ENCODE assay signal across 1 cellular context in the genomic region with DNA sequence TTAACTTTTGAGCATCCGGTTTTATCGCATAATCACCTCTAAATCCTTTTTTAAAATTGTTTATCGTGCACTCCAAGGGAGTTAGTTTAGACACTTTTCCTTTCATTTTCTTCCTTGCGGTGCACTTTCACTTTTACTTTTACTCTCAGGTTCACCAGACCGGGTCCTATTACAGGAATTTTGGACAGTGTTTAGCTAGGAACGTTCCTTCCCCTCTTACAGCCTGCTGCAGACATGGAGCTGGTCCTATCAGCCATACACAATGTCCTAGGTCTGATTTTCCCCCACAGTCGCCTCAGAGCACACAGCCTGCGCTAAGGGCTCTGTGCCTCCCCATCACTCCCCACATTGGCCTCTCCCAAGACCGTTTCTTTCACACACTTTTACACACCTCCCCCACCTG.
TF ChIP-seq lines count a peak whose summit lies in the region.

No MANE protein-coding gene starts in this region.

TF ChIP-seq in K562, 482 proteins besides CTCF, POLR2A, EP300 and RAD21 (continued from another document and continues in another):
- TF ChIP-seq TAF9B (IDR thresholded peaks at IDR 0.05; ENCODE audit: partially characterized antibody) (peak; percentile 48), TAF15 (IDR thresholded peaks at IDR 0.05; ENCODE audit: low read depth, low read length) (no peak), TAF7 (tag; IDR thresholded peaks at IDR 0.05) (0 out of 2 replicates have a peak, but pooled peaks have one; percentile 13), SMAD2 (IDR thresholded peaks at IDR 0.05; ENCODE audit: low read depth, low read length) (no peak), MAZ (CRISPR knock-in tag; conservative IDR thresholded peaks at IDR 0.05 in 1 of 2, IDR thresholded peaks at IDR 0.05 in 1 of 2) (0 out of 4 replicates have a peak, but pooled peaks of 1 of the 2 experiments have one; percentile 18), EZH2 (IDR thresholded peaks at IDR 0.05; ENCODE audit: borderline replicate concordance, low read depth, low read length) (no peak), NFYB (IDR thresholded peaks at IDR 0.05; ENCODE audit: extremely low read depth, insufficient read length) (no peak), STAT5A (IDR thresholded peaks at IDR 0.05; ENCODE audit: borderline replicate concordance, low read length) (no peak), CEBPG (CRISPR knock-in tag; IDR thresholded peaks at IDR 0.05) (no peak), CEBPG (tag; conservative IDR thresholded peaks at IDR 0.05 in 1 of 2, IDR thresholded peaks at IDR 0.05 in 1 of 2) (no peak), PHTF2 (CRISPR knock-in tag; IDR thresholded peaks at IDR 0.05) (no peak), THRAP3 (IDR thresholded peaks at IDR 0.05; ENCODE audit: borderline replicate concordance) (no peak), ZNF584 (CRISPR knock-in tag; IDR thresholded peaks at IDR 0.05; ENCODE audit: low read depth) (no peak), MAFK (IDR thresholded peaks at IDR 0.05; ENCODE audit: low read length) (no peak), RHOXF2B (CRISPR knock-in tag; conservative IDR thresholded peaks at IDR 0.05) (no peak)
- TF ChIP-seq, protein P1, sequence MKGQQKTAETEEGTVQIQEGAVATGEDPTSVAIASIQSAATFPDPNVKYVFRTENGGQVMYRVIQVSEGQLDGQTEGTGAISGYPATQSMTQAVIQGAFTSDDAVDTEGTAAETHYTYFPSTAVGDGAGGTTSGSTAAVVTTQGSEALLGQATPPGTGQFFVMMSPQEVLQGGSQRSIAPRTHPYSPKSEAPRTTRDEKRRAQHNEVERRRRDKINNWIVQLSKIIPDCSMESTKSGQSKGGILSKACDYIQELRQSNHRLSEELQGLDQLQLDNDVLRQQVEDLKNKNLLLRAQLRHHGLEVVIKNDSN (CRISPR knock-in tag; IDR thresholded peaks at IDR 0.05) = no peak
- TF ChIP-seq, protein P2, sequence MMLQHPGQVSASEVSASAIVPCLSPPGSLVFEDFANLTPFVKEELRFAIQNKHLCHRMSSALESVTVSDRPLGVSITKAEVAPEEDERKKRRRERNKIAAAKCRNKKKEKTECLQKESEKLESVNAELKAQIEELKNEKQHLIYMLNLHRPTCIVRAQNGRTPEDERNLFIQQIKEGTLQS (IDR thresholded peaks at IDR 0.05) = no peak
- TF ChIP-seq, protein P2 (CRISPR knock-in tag; conservative IDR thresholded peaks at IDR 0.05) = no peak
- TF ChIP-seq, protein P3, sequence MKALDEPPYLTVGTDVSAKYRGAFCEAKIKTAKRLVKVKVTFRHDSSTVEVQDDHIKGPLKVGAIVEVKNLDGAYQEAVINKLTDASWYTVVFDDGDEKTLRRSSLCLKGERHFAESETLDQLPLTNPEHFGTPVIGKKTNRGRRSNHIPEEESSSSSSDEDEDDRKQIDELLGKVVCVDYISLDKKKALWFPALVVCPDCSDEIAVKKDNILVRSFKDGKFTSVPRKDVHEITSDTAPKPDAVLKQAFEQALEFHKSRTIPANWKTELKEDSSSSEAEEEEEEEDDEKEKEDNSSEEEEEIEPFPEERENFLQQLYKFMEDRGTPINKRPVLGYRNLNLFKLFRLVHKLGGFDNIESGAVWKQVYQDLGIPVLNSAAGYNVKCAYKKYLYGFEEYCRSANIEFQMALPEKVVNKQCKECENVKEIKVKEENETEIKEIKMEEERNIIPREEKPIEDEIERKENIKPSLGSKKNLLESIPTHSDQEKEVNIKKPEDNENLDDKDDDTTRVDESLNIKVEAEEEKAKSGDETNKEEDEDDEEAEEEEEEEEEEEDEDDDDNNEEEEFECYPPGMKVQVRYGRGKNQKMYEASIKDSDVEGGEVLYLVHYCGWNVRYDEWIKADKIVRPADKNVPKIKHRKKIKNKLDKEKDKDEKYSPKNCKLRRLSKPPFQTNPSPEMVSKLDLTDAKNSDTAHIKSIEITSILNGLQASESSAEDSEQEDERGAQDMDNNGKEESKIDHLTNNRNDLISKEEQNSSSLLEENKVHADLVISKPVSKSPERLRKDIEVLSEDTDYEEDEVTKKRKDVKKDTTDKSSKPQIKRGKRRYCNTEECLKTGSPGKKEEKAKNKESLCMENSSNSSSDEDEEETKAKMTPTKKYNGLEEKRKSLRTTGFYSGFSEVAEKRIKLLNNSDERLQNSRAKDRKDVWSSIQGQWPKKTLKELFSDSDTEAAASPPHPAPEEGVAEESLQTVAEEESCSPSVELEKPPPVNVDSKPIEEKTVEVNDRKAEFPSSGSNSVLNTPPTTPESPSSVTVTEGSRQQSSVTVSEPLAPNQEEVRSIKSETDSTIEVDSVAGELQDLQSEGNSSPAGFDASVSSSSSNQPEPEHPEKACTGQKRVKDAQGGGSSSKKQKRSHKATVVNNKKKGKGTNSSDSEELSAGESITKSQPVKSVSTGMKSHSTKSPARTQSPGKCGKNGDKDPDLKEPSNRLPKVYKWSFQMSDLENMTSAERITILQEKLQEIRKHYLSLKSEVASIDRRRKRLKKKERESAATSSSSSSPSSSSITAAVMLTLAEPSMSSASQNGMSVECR (CRISPR knock-in tag; IDR thresholded peaks at IDR 0.05) = no peak
- TF ChIP-seq, protein P4, sequence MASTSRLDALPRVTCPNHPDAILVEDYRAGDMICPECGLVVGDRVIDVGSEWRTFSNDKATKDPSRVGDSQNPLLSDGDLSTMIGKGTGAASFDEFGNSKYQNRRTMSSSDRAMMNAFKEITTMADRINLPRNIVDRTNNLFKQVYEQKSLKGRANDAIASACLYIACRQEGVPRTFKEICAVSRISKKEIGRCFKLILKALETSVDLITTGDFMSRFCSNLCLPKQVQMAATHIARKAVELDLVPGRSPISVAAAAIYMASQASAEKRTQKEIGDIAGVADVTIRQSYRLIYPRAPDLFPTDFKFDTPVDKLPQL (IDR thresholded peaks at IDR 0.05; ENCODE audit: extremely low read depth, insufficient read length) = no peak
- TF ChIP-seq, protein P5, sequence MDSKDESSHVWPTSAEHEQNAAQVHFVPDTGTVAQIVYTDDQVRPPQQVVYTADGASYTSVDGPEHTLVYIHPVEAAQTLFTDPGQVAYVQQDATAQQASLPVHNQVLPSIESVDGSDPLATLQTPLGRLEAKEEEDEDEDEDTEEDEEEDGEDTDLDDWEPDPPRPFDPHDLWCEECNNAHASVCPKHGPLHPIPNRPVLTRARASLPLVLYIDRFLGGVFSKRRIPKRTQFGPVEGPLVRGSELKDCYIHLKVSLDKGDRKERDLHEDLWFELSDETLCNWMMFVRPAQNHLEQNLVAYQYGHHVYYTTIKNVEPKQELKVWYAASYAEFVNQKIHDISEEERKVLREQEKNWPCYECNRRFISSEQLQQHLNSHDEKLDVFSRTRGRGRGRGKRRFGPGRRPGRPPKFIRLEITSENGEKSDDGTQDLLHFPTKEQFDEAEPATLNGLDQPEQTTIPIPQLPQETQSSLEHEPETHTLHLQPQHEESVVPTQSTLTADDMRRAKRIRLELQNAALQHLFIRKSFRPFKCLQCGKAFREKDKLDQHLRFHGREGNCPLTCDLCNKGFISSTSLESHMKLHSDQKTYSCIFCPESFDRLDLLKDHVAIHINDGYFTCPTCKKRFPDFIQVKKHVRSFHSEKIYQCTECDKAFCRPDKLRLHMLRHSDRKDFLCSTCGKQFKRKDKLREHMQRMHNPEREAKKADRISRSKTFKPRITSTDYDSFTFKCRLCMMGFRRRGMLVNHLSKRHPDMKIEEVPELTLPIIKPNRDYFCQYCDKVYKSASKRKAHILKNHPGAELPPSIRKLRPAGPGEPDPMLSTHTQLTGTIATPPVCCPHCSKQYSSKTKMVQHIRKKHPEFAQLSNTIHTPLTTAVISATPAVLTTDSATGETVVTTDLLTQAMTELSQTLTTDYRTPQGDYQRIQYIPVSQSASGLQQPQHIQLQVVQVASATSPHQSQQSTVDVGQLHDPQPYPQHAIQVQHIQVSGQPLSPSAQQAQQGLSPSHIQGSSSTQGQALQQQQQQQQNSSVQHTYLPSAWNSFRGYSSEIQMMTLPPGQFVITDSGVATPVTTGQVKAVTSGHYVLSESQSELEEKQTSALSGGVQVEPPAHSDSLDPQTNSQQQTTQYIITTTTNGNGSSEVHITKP (IDR thresholded peaks at IDR 0.05; ENCODE audit: partially characterized antibody) = peak; percentile 88
- TF ChIP-seq, protein P6, sequence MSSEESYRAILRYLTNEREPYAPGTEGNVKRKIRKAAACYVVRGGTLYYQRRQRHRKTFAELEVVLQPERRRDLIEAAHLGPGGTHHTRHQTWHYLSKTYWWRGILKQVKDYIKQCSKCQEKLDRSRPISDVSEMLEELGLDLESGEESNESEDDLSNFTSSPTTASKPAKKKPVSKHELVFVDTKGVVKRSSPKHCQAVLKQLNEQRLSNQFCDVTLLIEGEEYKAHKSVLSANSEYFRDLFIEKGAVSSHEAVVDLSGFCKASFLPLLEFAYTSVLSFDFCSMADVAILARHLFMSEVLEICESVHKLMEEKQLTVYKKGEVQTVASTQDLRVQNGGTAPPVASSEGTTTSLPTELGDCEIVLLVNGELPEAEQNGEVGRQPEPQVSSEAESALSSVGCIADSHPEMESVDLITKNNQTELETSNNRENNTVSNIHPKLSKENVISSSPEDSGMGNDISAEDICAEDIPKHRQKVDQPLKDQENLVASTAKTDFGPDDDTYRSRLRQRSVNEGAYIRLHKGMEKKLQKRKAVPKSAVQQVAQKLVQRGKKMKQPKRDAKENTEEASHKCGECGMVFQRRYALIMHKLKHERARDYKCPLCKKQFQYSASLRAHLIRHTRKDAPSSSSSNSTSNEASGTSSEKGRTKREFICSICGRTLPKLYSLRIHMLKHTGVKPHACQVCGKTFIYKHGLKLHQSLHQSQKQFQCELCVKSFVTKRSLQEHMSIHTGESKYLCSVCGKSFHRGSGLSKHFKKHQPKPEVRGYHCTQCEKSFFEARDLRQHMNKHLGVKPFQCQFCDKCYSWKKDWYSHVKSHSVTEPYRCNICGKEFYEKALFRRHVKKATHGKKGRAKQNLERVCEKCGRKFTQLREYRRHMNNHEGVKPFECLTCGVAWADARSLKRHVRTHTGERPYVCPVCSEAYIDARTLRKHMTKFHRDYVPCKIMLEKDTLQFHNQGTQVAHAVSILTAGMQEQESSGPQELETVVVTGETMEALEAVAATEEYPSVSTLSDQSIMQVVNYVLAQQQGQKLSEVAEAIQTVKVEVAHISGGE (CRISPR knock-in tag; IDR thresholded peaks at IDR 0.05) = peak in 1 of 3 experiments; percentile 28; a peak in 1 of 6 replicates
- TF ChIP-seq, protein P7, sequence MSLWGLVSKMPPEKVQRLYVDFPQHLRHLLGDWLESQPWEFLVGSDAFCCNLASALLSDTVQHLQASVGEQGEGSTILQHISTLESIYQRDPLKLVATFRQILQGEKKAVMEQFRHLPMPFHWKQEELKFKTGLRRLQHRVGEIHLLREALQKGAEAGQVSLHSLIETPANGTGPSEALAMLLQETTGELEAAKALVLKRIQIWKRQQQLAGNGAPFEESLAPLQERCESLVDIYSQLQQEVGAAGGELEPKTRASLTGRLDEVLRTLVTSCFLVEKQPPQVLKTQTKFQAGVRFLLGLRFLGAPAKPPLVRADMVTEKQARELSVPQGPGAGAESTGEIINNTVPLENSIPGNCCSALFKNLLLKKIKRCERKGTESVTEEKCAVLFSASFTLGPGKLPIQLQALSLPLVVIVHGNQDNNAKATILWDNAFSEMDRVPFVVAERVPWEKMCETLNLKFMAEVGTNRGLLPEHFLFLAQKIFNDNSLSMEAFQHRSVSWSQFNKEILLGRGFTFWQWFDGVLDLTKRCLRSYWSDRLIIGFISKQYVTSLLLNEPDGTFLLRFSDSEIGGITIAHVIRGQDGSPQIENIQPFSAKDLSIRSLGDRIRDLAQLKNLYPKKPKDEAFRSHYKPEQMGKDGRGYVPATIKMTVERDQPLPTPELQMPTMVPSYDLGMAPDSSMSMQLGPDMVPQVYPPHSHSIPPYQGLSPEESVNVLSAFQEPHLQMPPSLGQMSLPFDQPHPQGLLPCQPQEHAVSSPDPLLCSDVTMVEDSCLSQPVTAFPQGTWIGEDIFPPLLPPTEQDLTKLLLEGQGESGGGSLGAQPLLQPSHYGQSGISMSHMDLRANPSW (CRISPR knock-in tag; IDR thresholded peaks at IDR 0.05) = no peak
- TF ChIP-seq, protein P8, sequence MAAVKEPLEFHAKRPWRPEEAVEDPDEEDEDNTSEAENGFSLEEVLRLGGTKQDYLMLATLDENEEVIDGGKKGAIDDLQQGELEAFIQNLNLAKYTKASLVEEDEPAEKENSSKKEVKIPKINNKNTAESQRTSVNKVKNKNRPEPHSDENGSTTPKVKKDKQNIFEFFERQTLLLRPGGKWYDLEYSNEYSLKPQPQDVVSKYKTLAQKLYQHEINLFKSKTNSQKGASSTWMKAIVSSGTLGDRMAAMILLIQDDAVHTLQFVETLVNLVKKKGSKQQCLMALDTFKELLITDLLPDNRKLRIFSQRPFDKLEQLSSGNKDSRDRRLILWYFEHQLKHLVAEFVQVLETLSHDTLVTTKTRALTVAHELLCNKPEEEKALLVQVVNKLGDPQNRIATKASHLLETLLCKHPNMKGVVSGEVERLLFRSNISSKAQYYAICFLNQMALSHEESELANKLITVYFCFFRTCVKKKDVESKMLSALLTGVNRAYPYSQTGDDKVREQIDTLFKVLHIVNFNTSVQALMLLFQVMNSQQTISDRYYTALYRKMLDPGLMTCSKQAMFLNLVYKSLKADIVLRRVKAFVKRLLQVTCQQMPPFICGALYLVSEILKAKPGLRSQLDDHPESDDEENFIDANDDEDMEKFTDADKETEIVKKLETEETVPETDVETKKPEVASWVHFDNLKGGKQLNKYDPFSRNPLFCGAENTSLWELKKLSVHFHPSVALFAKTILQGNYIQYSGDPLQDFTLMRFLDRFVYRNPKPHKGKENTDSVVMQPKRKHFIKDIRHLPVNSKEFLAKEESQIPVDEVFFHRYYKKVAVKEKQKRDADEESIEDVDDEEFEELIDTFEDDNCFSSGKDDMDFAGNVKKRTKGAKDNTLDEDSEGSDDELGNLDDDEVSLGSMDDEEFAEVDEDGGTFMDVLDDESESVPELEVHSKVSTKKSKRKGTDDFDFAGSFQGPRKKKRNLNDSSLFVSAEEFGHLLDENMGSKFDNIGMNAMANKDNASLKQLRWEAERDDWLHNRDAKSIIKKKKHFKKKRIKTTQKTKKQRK (IDR thresholded peaks at IDR 0.05; ENCODE audit: borderline replicate concordance, low read depth, low read length) = no peak
- TF ChIP-seq, protein P9, sequence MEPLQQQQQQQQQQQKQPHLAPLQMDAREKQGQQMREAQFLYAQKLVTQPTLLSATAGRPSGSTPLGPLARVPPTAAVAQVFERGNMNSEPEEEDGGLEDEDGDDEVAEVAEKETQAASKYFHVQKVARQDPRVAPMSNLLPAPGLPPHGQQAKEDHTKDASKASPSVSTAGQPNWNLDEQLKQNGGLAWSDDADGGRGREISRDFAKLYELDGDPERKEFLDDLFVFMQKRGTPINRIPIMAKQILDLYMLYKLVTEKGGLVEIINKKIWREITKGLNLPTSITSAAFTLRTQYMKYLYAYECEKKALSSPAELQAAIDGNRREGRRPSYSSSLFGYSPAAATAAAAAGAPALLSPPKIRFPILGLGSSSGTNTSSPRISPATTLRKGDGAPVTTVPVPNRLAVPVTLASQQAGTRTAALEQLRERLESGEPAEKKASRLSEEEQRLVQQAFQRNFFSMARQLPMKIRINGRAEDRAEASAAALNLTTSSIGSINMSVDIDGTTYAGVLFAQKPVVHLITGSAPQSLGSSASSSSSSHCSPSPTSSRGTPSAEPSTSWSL (CRISPR knock-in tag; IDR thresholded peaks at IDR 0.05; ENCODE audit: borderline replicate concordance) = no peak
